8 cellular contexts compared by ENCODE assay signal in the genomic region with DNA sequence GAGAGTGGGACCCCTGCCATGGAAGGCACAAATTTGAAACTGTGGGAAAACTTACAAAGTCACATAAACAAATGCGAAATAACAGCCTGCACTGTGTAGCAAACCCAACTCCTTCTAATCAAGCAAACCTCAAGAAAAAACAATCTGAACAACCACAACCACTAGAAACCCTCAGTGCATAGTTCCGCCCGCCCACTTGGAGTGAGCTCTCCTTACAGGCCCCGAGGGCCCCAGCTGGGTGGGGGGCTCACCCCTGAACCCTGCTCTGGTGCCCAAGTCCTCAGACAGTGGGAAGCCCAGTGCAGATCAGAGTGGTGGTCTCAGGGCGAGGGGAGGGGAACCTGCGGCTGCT. TPM values are rescaled to one million over a fixed set of nuclear protein-coding genes. Genes with fewer than 3 reads are reported as not detected.
DNase-seq lines count a peak whose midpoint lies in the region; ATAC-seq, FAIRE-seq and TF ChIP-seq lines count a peak whose summit lies in the region.

No MANE protein-coding gene starts in this region.

- peaks cover 18% of the 10 kb centered on the region for H3F3A ChIP-seq in smooth muscle cell (ENCODE audit: low read depth)

- DNase-seq in GM12891 (ENCODE audit: insufficient read length, low spot score), result no peak
- peak; percentile 37 for DNase-seq in activated CD8-positive, alpha-beta T cell treated with anti-CD3 and anti-CD28 coated beads for 36 hours
- peak; percentile 46 for DNase-seq in left ventricle myocardium superior
- no peak for DNase-seq in smooth muscle cell (lab: John Stamatoyannopoulos, UW; ENCODE audit: unreplicated experiment)
- DNase-seq in NCI-H524 (lab: John Stamatoyannopoulos, UW), result no peak
- no peak for DNase-seq in occipital lobe (lab: John Stamatoyannopoulos, UW)
- DNase-seq in AML-193 (lab: John Stamatoyannopoulos, UW), result no peak

- H3K9ac ChIP-seq in smooth muscle cell (ENCODE audit: low read depth), result peak overlapping the region; percentile 85

- H3K79me2 ChIP-seq in smooth muscle cell (ENCODE audit: low read depth), result peaks cover 37% of the 10 kb centered on the region

- no peak overlapping the region for H3K4me3 Mint-ChIP-seq in activated CD8-positive, alpha-beta T cell treated with anti-CD3 and anti-CD28 coated beads for 36 hours

- H3K4me1 Mint-ChIP-seq in activated CD8-positive, alpha-beta T cell treated with anti-CD3 and anti-CD28 coated beads for 36 hours (ENCODE audit: low read depth), result peaks cover 17% of the 10 kb centered on the region

- peaks cover 48% of the 10 kb centered on the region for H3K4me1 ChIP-seq in smooth muscle cell (ENCODE audit: low read depth)

- intact Hi-C loops in activated CD8-positive, alpha-beta T cell treated with anti-CD3 and anti-CD28 coated beads for 36 hours (cut with micrococcal nuclease), result no loop called here
- intact Hi-C loops in left ventricle myocardium superior (cut with micrococcal nuclease), result no loop called here

- H3K27me3 Mint-ChIP-seq in activated CD8-positive, alpha-beta T cell treated with anti-CD3 and anti-CD28 coated beads for 36 hours, result peaks cover under 1% of the 10 kb centered on the region

- no peak overlapping the region for H3K27ac Mint-ChIP-seq in activated CD8-positive, alpha-beta T cell treated with anti-CD3 and anti-CD28 coated beads for 36 hours

- no peaks in the 10 kb centered on the region for H3K9me3 Mint-ChIP-seq in activated CD8-positive, alpha-beta T cell treated with anti-CD3 and anti-CD28 coated beads for 36 hours

- peak overlapping the region; percentile 92 for H3K4me2 ChIP-seq in smooth muscle cell

- H3K27ac ChIP-seq in smooth muscle cell (ENCODE audit: low read depth), result peak overlapping the region; percentile 96

- no peak for ATAC-seq in activated CD8-positive, alpha-beta T cell treated with anti-CD3 and anti-CD28 coated beads for 36 hours
- ATAC-seq in left ventricle myocardium superior, result peak; percentile 13
- ATAC-seq in GM19324 (IDR thresholded peaks at IDR 0.05; ENCODE audit: low FRiP score, unreplicated experiment), result no peak

- CTCF ChIA-PET in activated CD8-positive, alpha-beta T cell treated with anti-CD3 and anti-CD28 coated beads for 36 hours (lab: Charles Lee), result no interaction called here

- no peaks in the 10 kb centered on the region for H3K27me3 ChIP-seq in smooth muscle cell (ENCODE audit: low read depth)

- POLR2A ChIA-PET in activated CD8-positive, alpha-beta T cell treated with anti-CD3 and anti-CD28 coated beads for 36 hours (lab: Charles Lee), result interaction anchor here (2.4 kb wide), 1 partner anchor 12 kb away, joined by 10 read pairs; no protein-coding TSS in a partner anchor

- no peaks in the 10 kb centered on the region for H3K9me3 ChIP-seq in smooth muscle cell (replicated peaks; ENCODE audit: low read depth)

- H4K20me1 ChIP-seq in smooth muscle cell (ENCODE audit: low read depth), result peaks cover 34% of the 10 kb centered on the region

- FAIRE-seq in GM12891 (lab: Jason Lieb, UNC), result no peak

- H3K36me3 ChIP-seq in smooth muscle cell (ENCODE audit: low read depth), result no peaks in the 10 kb centered on the region

- no peak for TF ChIP-seq POLR2A in GM12891 (IDR thresholded peaks at IDR 0.05; ENCODE audit: low read depth, low read length)

- no peaks in the 10 kb centered on the region for H3K36me3 Mint-ChIP-seq in activated CD8-positive, alpha-beta T cell treated with anti-CD3 and anti-CD28 coated beads for 36 hours (ENCODE audit: low read depth)

- H3K4me3 ChIP-seq in smooth muscle cell, result peak overlapping the region; percentile 64

- WGBS in smooth muscle cell (ENCODE audit: low lambda C conversion rate), result 46% methylated on average over 6 of the region's 6 CpGs

- no peak overlapping the region for H2AFZ ChIP-seq in smooth muscle cell (ENCODE audit: low read depth)

- TF ChIP-seq CTCF in activated CD8-positive, alpha-beta T cell treated with anti-CD3 and anti-CD28 coated beads for 36 hours (IDR thresholded peaks at IDR 0.05), result no peak
- TF ChIP-seq CTCF in smooth muscle cell (IDR thresholded peaks at IDR 0.05; ENCODE audit: borderline replicate concordance, insufficient read depth, poor library complexity, severe bottlenecking), result no peak

TF ChIP-seq in GM12891, 5 proteins besides CTCF, POLR2A, EP300 and RAD21:
- TF ChIP-seq PAX5 (IDR thresholded peaks at IDR 0.05; ENCODE audit: insufficient read depth, low read length, severe bottlenecking), result peak; percentile 59
- no peak for TF ChIP-seq TAF1 (IDR thresholded peaks at IDR 0.05; ENCODE audit: low read depth, low read length)
TF ChIP-seq in GM12891: peak in this region for 1.

RNA-seq across cellular contexts. Expression of a gene that starts 0.9 kb away (rescaled TPM):
- polyA plus RNA-seq in GM12891 (2012; ENCODE audit: low read depth, missing spikeins), result 2.3 TPM
- under 1 TPM; 0.92 to 0.98 TPM for total RNA-seq in activated CD8-positive, alpha-beta T cell treated with anti-CD3 and anti-CD28 coated beads for 36 hours
- 16.8 TPM for total RNA-seq in left ventricle myocardium superior
- total RNA-seq in smooth muscle cell, result 240 and 266 TPM in 2 replicates
- 473 and 597 TPM in 2 replicates for polyA plus RNA-seq in smooth muscle cell
- total RNA-seq in occipital lobe, result 11.5 TPM

RNA-seq across cellular contexts. Expression of a gene that starts 10.1 kb away (rescaled TPM):
- polyA plus RNA-seq in GM12891 (2012; ENCODE audit: low read depth, missing spikeins), result 11.5 TPM
- 10 to 100 TPM; 37.2 to 39.2 TPM for total RNA-seq in activated CD8-positive, alpha-beta T cell treated with anti-CD3 and anti-CD28 coated beads for 36 hours
- total RNA-seq in left ventricle myocardium superior (144 TPM), smooth muscle cell (28.5 and 37.8 TPM in 2 replicates), occipital lobe (70.7 TPM)
- polyA plus RNA-seq in smooth muscle cell, result 28.7 and 43.5 TPM in 2 replicates

RNA-seq across cellular contexts. Expression of a gene that starts 15.7 kb away (rescaled TPM):
- 101 TPM for polyA plus RNA-seq in GM12891 (2012; ENCODE audit: low read depth, missing spikeins)
- 100 to 1,000 TPM; 127 TPM for total RNA-seq in activated CD8-positive, alpha-beta T cell treated with anti-CD3 and anti-CD28 coated beads for 36 hours
- total RNA-seq in left ventricle myocardium superior, result 268 TPM
- total RNA-seq in smooth muscle cell, result 60.1 and 81.8 TPM in 2 replicates
- polyA plus RNA-seq in smooth muscle cell, result 214 and 245 TPM in 2 replicates
- total RNA-seq in occipital lobe, result 26.2 TPM

RNA-seq across cellular contexts. Expression of a gene that starts 28.2 kb away (rescaled TPM):
- polyA plus RNA-seq in GM12891 (2012; ENCODE audit: low read depth, missing spikeins), result 0.50 TPM
- under 1 TPM; 0.13 to 0.14 TPM for total RNA-seq in activated CD8-positive, alpha-beta T cell treated with anti-CD3 and anti-CD28 coated beads for 36 hours
- 0.57 TPM for total RNA-seq in left ventricle myocardium superior
- total RNA-seq in smooth muscle cell, result 0.18 and 0.36 TPM in 2 replicates
- polyA plus RNA-seq in smooth muscle cell, result 0.39 and 0.79 TPM in 2 replicates
- total RNA-seq in occipital lobe, result 0.31 TPM

RNA-seq across cellular contexts. Expression of a gene that starts 34.7 kb away (rescaled TPM):
- 11.6 TPM for polyA plus RNA-seq in GM12891 (2012; ENCODE audit: low read depth, missing spikeins)
- total RNA-seq in activated CD8-positive, alpha-beta T cell treated with anti-CD3 and anti-CD28 coated beads for 36 hours, result 10 to 100 TPM in 1 of 2 experiments, 1 to 10 TPM in 1; 8.4 to 11.0 TPM
- total RNA-seq in left ventricle myocardium superior (112 TPM), smooth muscle cell (13.8 and 16.2 TPM in 2 replicates), occipital lobe (12.3 TPM)
- polyA plus RNA-seq in smooth muscle cell, result 32.5 and 34.3 TPM in 2 replicates

Comparison
In these comparisons a context has a peak if more than half of its experiments do, and no peak if none do; other contexts are left out.
1. DNase-seq: peak in activated CD8-positive, alpha-beta T cell treated with anti-CD3 and anti-CD28 coated beads for 36 hours (single experiment) and left ventricle myocardium superior (single experiment); none in GM12891 (single experiment), smooth muscle cell (single experiment), NCI-H524 (0 of 2), occipital lobe (single experiment) and AML-193 (0 of 2).
2. RNA of a gene that starts 0.9 kb away (total RNA-seq): 240 to 266 TPM in smooth muscle cell; 16.8 TPM in left ventricle myocardium superior (single experiment), 11.5 TPM in occipital lobe (single experiment) and 0.92 to 0.98 TPM in activated CD8-positive, alpha-beta T cell treated with anti-CD3 and anti-CD28 coated beads for 36 hours; every median in the first group is over 10 times any median in the second.